ENCODE assay signal across 1 cellular context in genomic region chr19:17078920-17079709, GRCh38.
TF ChIP-seq lines count a peak whose summit lies in the region.

No MANE protein-coding gene starts in this region.

TF ChIP-seq in endothelial cell of umbilical vein, 7 proteins besides CTCF, POLR2A, EP300 and RAD21 (continued from another document):
- TF ChIP-seq MAX (IDR thresholded peaks at IDR 0.05; ENCODE audit: insufficient read depth, insufficient read length) (no peak), EZH2 (IDR thresholded peaks at IDR 0.05; ENCODE audit: borderline replicate concordance, low read depth, low read length, severe bottlenecking) (no peak), JUN (IDR thresholded peaks at IDR 0.05; ENCODE audit: borderline replicate concordance, insufficient read depth, insufficient read length, low read depth) (no peak), POLR2AphosphoS5 (IDR thresholded peaks at IDR 0.05; ENCODE audit: insufficient read depth, low read depth, low read length) (no peak)
